ENCODE assay signal across 1 cellular context in genomic region chr9:109299901-109300300, GRCh38.
TF ChIP-seq lines count a peak whose summit lies in the region.

No MANE protein-coding gene starts in this region.

TF ChIP-seq in GM23338, 12 proteins besides CTCF, POLR2A, EP300 and RAD21 (continued from another document):
- no peak for TF ChIP-seq ZNF462 (CRISPR knock-in tag; IDR thresholded peaks at IDR 0.05)
- no peak for TF ChIP-seq ZNF331 (CRISPR knock-in tag; IDR thresholded peaks at IDR 0.05; ENCODE audit: low read depth)
- TF ChIP-seq STAT1 (IDR thresholded peaks at IDR 0.05; ENCODE audit: unreplicated experiment) = no peak
- no peak for TF ChIP-seq ETS1 (IDR thresholded peaks at IDR 0.05)
- TF ChIP-seq CREB1 (CRISPR knock-in tag; IDR thresholded peaks at IDR 0.05; ENCODE audit: low read depth) = no peak
- no peak for TF ChIP-seq JUNB (IDR thresholded peaks at IDR 0.05; ENCODE audit: unreplicated experiment)
- TF ChIP-seq NANOG (IDR thresholded peaks at IDR 0.05; ENCODE audit: borderline replicate concordance) = no peak
